In genomic region chr11:61700221-61700620, GRCh38 we compare ENCODE assay signal across 10 cellular contexts. TPM values are rescaled to one million over a fixed set of nuclear protein-coding genes. Genes with fewer than 3 reads are reported as not detected.
DNase-seq lines count a peak whose midpoint lies in the region; ATAC-seq, FAIRE-seq and TF ChIP-seq lines count a peak whose summit lies in the region.
"Had no signal": no experiment of that assay in that cellular context is flagged by ENCODE, and none has a peak within 500 bp of the region (broad histone marks: within the 10 kb centered on the region; RNA-seq: fewer than 3 reads in every experiment).

No MANE protein-coding gene starts in this region.

- no peaks in the 10 kb centered on the region for H3K27me3 ChIP-seq in osteoblast (ENCODE audit: insufficient read depth, low read length)
- H3K27me3 ChIP-seq in CD8-positive, alpha-beta T cell (ENCODE audit: insufficient read depth, low read length): no peaks in the 10 kb centered on the region
- H3K27me3 ChIP-seq: SJSA1 had no signal

- intact Hi-C loops in CD8-positive, alpha-beta T cell (cut with DNase I, micrococcal nuclease): no loop called here

- DNase-seq in GM04503 (ENCODE audit: low read depth): peak; percentile 34
- DNase-seq in NOMO-1 treated with dmso at 0.1 percent for 144 hours (lab: John Stamatoyannopoulos, UW; ENCODE audit: unreplicated experiment): peak; percentile 12
- DNase-seq in epithelial cell of proximal tubule (ENCODE audit: low read depth): peak; percentile 40
- peak; percentile 96 for DNase-seq in osteoblast (ENCODE audit: insufficient read length, low spot score, missing footprints)
- DNase-seq in frontal cortex (ENCODE audit: low spot score in 2 of 2): no peak
- DNase-seq in CD8-positive, alpha-beta T cell: no peak
- no peak for DNase-seq in effector memory CD8-positive, alpha-beta T cell
- DNase-seq: natural killer cell had no signal

- peaks cover 25% of the 10 kb centered on the region for H3K4me1 Mint-ChIP-seq in CD8-positive, alpha-beta T cell (ENCODE audit: low read depth)
- H3K4me1 Mint-ChIP-seq in effector memory CD8-positive, alpha-beta T cell (ENCODE audit: low read depth in 2 of 2): peaks cover 16 to 24% of the 10 kb centered on the region in 2 donors

- H3K27me3 Mint-ChIP-seq in CD8-positive, alpha-beta T cell (ENCODE audit: low read depth): no peaks in the 10 kb centered on the region
- peaks cover 0 to 3% of the 10 kb centered on the region in 2 donors for H3K27me3 Mint-ChIP-seq in effector memory CD8-positive, alpha-beta T cell

- H3K36me3 ChIP-seq in osteoblast (ENCODE audit: insufficient read depth, low read length): no peaks in the 10 kb centered on the region
- H3K36me3 ChIP-seq in CD8-positive, alpha-beta T cell (ENCODE audit: insufficient read depth, low read length): no peaks in the 10 kb centered on the region
- H3K36me3 ChIP-seq: SJSA1 had no signal

- H3K79me2 ChIP-seq in osteoblast (ENCODE audit: insufficient read depth, low read length): peaks cover 32% of the 10 kb centered on the region

- H3K9me3 ChIP-seq in osteoblast (ENCODE audit: low read depth, low read length): no peaks in the 10 kb centered on the region
- no peaks in the 10 kb centered on the region for H3K9me3 ChIP-seq in CD8-positive, alpha-beta T cell (ENCODE audit: low read length)
- H3K9me3 ChIP-seq: SJSA1 had no signal

- no peak overlapping the region for H3K27ac Mint-ChIP-seq in CD8-positive, alpha-beta T cell
- no peak overlapping the region for H3K27ac Mint-ChIP-seq in effector memory CD8-positive, alpha-beta T cell
- H3K27ac Mint-ChIP-seq: natural killer cell had no signal

- peaks cover 19% of the 10 kb centered on the region for H3K4me1 ChIP-seq in osteoblast (ENCODE audit: insufficient read depth, low read length)
- peaks cover 34% of the 10 kb centered on the region for H3K4me1 ChIP-seq in CD8-positive, alpha-beta T cell (ENCODE audit: insufficient read depth, low read length)

- FAIRE-seq in frontal cortex (lab: Jason Lieb, UNC): no peak

- no peak overlapping the region for H2AFZ ChIP-seq in osteoblast (ENCODE audit: low read length)

- POLR2A ChIA-PET in CD8-positive, alpha-beta T cell (lab: Charles Lee): no interaction called here

- H3K4me2 ChIP-seq in osteoblast (ENCODE audit: insufficient read depth, low read length): no peak overlapping the region

- TF ChIP-seq CTCF in epithelial cell of proximal tubule (conservative IDR thresholded peaks at IDR 0.05; ENCODE audit: low read depth, low read length) (no peak), osteoblast (IDR thresholded peaks at IDR 0.05; ENCODE audit: extremely low read depth, low read depth, low read length) (no peak)
- no peak for TF ChIP-seq CTCF in CD8-positive, alpha-beta T cell (IDR thresholded peaks at IDR 0.05)

- ATAC-seq in HG03139 (IDR thresholded peaks at IDR 0.05; ENCODE audit: unreplicated experiment): no peak
- no peak for ATAC-seq in CD8-positive, alpha-beta T cell
- no peak for ATAC-seq in effector memory CD8-positive, alpha-beta T cell (replicated peaks)
- ATAC-seq: natural killer cell had no signal

- no peak overlapping the region for H3K4me3 Mint-ChIP-seq in CD8-positive, alpha-beta T cell
- H3K4me3 Mint-ChIP-seq in effector memory CD8-positive, alpha-beta T cell: no peak overlapping the region
- H3K4me3 Mint-ChIP-seq: natural killer cell had no signal

- H3K27ac ChIP-seq in osteoblast (ENCODE audit: low read depth, low read length): no peak overlapping the region
- no peak overlapping the region for H3K27ac ChIP-seq in CD8-positive, alpha-beta T cell (ENCODE audit: low read depth, low read length)
- H3K27ac ChIP-seq: SJSA1 had no signal

- peaks cover 71% of the 10 kb centered on the region for H4K20me1 ChIP-seq in osteoblast (ENCODE audit: insufficient read depth, low read length)

- H3K36me3 Mint-ChIP-seq in CD8-positive, alpha-beta T cell: no peaks in the 10 kb centered on the region
- peaks cover 11% of the 10 kb centered on the region for H3K36me3 Mint-ChIP-seq in effector memory CD8-positive, alpha-beta T cell (ENCODE audit: insufficient read depth)
- H3K36me3 Mint-ChIP-seq: natural killer cell had no signal

- H3K9me3 Mint-ChIP-seq in CD8-positive, alpha-beta T cell: no peaks in the 10 kb centered on the region
- H3K9me3 Mint-ChIP-seq in effector memory CD8-positive, alpha-beta T cell: no peaks in the 10 kb centered on the region
- H3K9me3 Mint-ChIP-seq: natural killer cell had no signal

- CTCF ChIA-PET in CD8-positive, alpha-beta T cell (lab: Charles Lee): interaction anchor here (0.8 kb wide), 1 partner anchor 32 kb away, joined by 3 read pairs; no protein-coding TSS in a partner anchor

- H3K4me3 ChIP-seq in epithelial cell of proximal tubule (ENCODE audit: low read depth, low read length) (no peak overlapping the region), osteoblast (ENCODE audit: insufficient read depth, low read length) (no peak overlapping the region)
- no peak overlapping the region for H3K4me3 ChIP-seq in CD8-positive, alpha-beta T cell (ENCODE audit: low read depth, low read length)
- H3K4me3 ChIP-seq: SJSA1 had no signal

RNA-seq across cellular contexts. Expression of gene DAGLA, which starts 20.0 kb away (rescaled TPM):
- total RNA-seq in epithelial cell of proximal tubule (4.5 and 7.3 TPM in 2 replicates), osteoblast (2.9 and 3.6 TPM in 2 replicates), frontal cortex (4.9 TPM)
- total RNA-seq in CD8-positive, alpha-beta T cell: under 1 TPM; 0.06 to 0.08 TPM

RNA-seq across cellular contexts. Expression of gene MYRF, which starts 52.2 kb away (rescaled TPM):
- total RNA-seq in epithelial cell of proximal tubule (7.6 and 25.0 TPM in 2 replicates), osteoblast (0.29 and 0.36 TPM in 2 replicates), frontal cortex (0.82 TPM)
- total RNA-seq in CD8-positive, alpha-beta T cell: under 1 TPM; 0.62 to 0.67 TPM

Comparison
In these comparisons a context has a peak if more than half of its experiments do, and no peak if none do; other contexts are left out.
1. DNase-seq: peak in GM04503 (single experiment), NOMO-1 treated with dmso at 0.1 percent for 144 hours (single experiment), epithelial cell of proximal tubule (single experiment) and osteoblast (single experiment); none in frontal cortex (0 of 2), CD8-positive, alpha-beta T cell (0 of 7) and effector memory CD8-positive, alpha-beta T cell (0 of 3).